Comparison of ENCODE assay signal across 1 cellular context in genomic region chr12:108035372-108035771, GRCh38.
TF ChIP-seq lines count a peak whose summit lies in the region.

No MANE protein-coding gene starts in this region.

TF ChIP-seq in K562, 482 proteins besides CTCF, POLR2A, EP300 and RAD21:
- TF ChIP-seq ZBTB26 (CRISPR knock-in tag; IDR thresholded peaks at IDR 0.05) (no peak), ZNF316 (IDR thresholded peaks at IDR 0.05) (peak; percentile 60), TAF7 (tag; IDR thresholded peaks at IDR 0.05) (no peak)
TF ChIP-seq in K562: peak in this region for 1.
